21 cellular contexts compared by ENCODE assay signal in the genomic region with DNA sequence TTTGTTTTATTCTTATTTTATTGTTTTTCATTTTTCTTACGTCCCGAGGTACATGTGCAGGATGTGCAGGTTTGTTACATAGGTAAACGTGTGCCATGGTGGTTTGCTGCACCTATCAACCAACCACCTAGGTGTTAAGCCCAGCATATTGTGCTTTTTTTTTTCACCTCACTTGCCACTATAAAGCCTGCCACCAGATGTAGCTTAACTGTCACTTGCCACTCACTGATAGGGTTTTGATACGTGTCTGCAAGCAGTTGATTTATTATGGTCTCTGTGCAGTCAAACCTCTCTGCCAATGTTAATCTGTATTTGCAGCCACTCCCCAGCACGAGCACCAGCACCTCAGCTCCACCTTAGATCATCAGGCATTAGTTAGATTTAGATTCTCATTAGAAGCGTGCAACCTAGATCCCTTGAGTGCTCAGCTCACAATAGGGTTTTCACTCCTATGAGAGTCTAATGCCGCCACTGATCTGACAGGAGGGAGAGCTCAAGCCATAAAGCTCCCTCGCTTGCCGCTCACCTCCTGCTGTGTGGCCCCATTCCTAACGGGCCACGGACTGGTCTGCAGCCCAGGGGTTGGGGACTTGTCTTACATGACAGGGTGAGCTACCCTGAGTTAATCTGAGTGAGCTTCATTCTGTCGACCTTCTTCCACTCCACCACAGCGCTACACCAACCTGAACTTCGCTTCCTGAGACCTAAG. TPM values are rescaled to one million over a fixed set of nuclear protein-coding genes. Genes with fewer than 3 reads are reported as not detected.
DNase-seq lines count a peak whose midpoint lies in the region; ATAC-seq, FAIRE-seq and TF ChIP-seq lines count a peak whose summit lies in the region.
"Had no signal": no experiment of that assay in that cellular context is flagged by ENCODE, and none has a peak within 500 bp of the region (broad histone marks: within the 10 kb centered on the region; RNA-seq: fewer than 3 reads in every experiment).

No MANE protein-coding gene starts in this region.

- 41 to 72% (median 54%) methylated on average over 14 of the region's 14 CpGs for WGBS in small intestine, 3 donors

- ATAC-seq in WTC11: no peak
- ATAC-seq: Panc1 had no signal

- intact Hi-C loops in activated T-helper 1 cell treated with anti-CD3 and anti-CD28 coated beads, Interleukin-12 subunit alpha, Interleukin-12 subunit beta, Interleukin-2, Interleukin-4 antibody, amounts not matched to agents 30 ng/mL and 10 ng/mL and 1 ng/mL, durations not matched to agents 14 hours and 24 hours and 36 hours (cut with micrococcal nuclease): no loop called here

- no peak overlapping the region for H3K27ac ChIP-seq in small intestine (ENCODE audit: low read depth in 1 of 2, low read length in 1 of 2)
- H3K27ac ChIP-seq: left lung, uterus had no signal

- no peaks in the 10 kb centered on the region for H3K27me3 Mint-ChIP-seq in activated naive CD4-positive, alpha-beta T cell treated with anti-CD3 and anti-CD28 coated beads, Interleukin-2, amount 50 U/mL, for 24 hours
- peaks cover 6% of the 10 kb centered on the region for H3K27me3 Mint-ChIP-seq in activated naive CD4-positive, alpha-beta T cell treated with anti-CD3 and anti-CD28 coated beads, Interleukin-2, amount 10 ng/mL, durations not matched to agents 7 days and 5 days
- H3K27me3 Mint-ChIP-seq in activated T-helper 1 cell treated with anti-CD3 and anti-CD28 coated beads, Interleukin-12 subunit alpha, Interleukin-12 subunit beta, Interleukin-2, Interleukin-4 antibody, amounts not matched to agents 30 ng/mL and 10 ng/mL and 1 ng/mL, durations not matched to agents 14 hours and 24 hours and 36 hours (ENCODE audit: insufficient read depth): peaks cover 5% of the 10 kb centered on the region
- H3K27me3 Mint-ChIP-seq in WTC11 (ENCODE audit: low read depth): no peaks in the 10 kb centered on the region; the same call in 1 of the 2 replicates

- H3K4me1 Mint-ChIP-seq in activated naive CD4-positive, alpha-beta T cell treated with anti-CD3 and anti-CD28 coated beads, Interleukin-2, amount 50 U/mL, for 24 hours: peaks cover 72% of the 10 kb centered on the region
- H3K4me1 Mint-ChIP-seq in activated naive CD4-positive, alpha-beta T cell treated with anti-CD3 and anti-CD28 coated beads, Interleukin-2, amount 10 ng/mL, durations not matched to agents 7 days and 5 days: peaks cover 44% of the 10 kb centered on the region
- H3K4me1 Mint-ChIP-seq in activated T-helper 1 cell treated with anti-CD3 and anti-CD28 coated beads, Interleukin-12 subunit alpha, Interleukin-12 subunit beta, Interleukin-2, Interleukin-4 antibody, amounts not matched to agents 30 ng/mL and 10 ng/mL and 1 ng/mL, durations not matched to agents 14 hours and 24 hours and 36 hours (ENCODE audit: low read depth): peaks cover 44% of the 10 kb centered on the region
- H3K4me1 Mint-ChIP-seq in WTC11: no peaks in the 10 kb centered on the region

- CTCF ChIA-PET in activated naive CD4-positive, alpha-beta T cell treated with anti-CD3 and anti-CD28 coated beads, Interleukin-2, amount 10 ng/mL, durations not matched to agents 7 days and 5 days (lab: Charles Lee): interaction anchor here (0.6 to 1.4 kb wide), 5 partner anchors 8 to 200 kb away, joined by 3 to 6 read pairs (median 4); no protein-coding TSS in a partner anchor
- CTCF ChIA-PET in WTC11 (lab: Charles Lee): interaction anchor here (0.6 to 1.1 kb wide), 4 partner anchors 37 to 108 kb away, joined by 4 read pairs; no protein-coding TSS in a partner anchor

- no peak for FAIRE-seq in small intestine (lab: Jason Lieb, UNC)

- no peaks in the 10 kb centered on the region for H3K9me3 ChIP-seq in small intestine (ENCODE audit: control insufficient read depth, low read depth)
- H3K9me3 ChIP-seq: left lung, spleen, uterus had no signal

- DNase-seq in activated naive CD4-positive, alpha-beta T cell treated with anti-CD3 and anti-CD28 coated beads, Interleukin-2, amount 10 ng/mL, durations not matched to agents 7 days and 5 days: no peak
- DNase-seq in NCI-H82 (lab: John Stamatoyannopoulos, UW) (peak; percentile 93), small intestine (peak; percentile 53), WTC11 (ENCODE audit: low spot score) (no peak)
- DNase-seq in central memory CD4-positive, alpha-beta T cell: peak; percentile 10
- DNase-seq in stimulated activated CD8-positive, alpha-beta memory T cell treated with anti-CD3 and anti-CD28 coated beads, Interleukin-4, amount 100 ng/mL, for 48 hours: no peak
- no peak for DNase-seq in activated T-helper 1 cell treated with anti-CD3 and anti-CD28 coated beads, Interleukin-12 subunit alpha, Interleukin-12 subunit beta, Interleukin-2, Interleukin-4 antibody, amounts not matched to agents 30 ng/mL and 10 ng/mL and 1 ng/mL, durations not matched to agents 14 hours and 24 hours and 36 hours (ENCODE audit: low spot score)
- DNase-seq: activated gamma-delta T cell; aorta; effector memory CD4-positive, alpha-beta T cell; Kasumi-1; left lung; NCI-H1105 treated with DMSO at 0.1 percent for 48 hours; NCI-H2171; NCI-H774; spleen; stimulated activated CD4-positive, alpha-beta T cell treated with anti-CD3 and anti-CD28 coated beads, Interleukin-4, amount 100 ng/mL, for 4 hours; substantia nigra; uterus had no signal

- POLR2A ChIA-PET in WTC11 (lab: Charles Lee): interaction anchor here (0.6 to 0.7 kb wide), 2 partner anchors 17 to 88 kb away, joined by 3 read pairs; no protein-coding TSS in a partner anchor

- peak overlapping the region; percentile 8 for H3K4me3 Mint-ChIP-seq in activated naive CD4-positive, alpha-beta T cell treated with anti-CD3 and anti-CD28 coated beads, Interleukin-2, amount 50 U/mL, for 24 hours
- H3K4me3 Mint-ChIP-seq in activated naive CD4-positive, alpha-beta T cell treated with anti-CD3 and anti-CD28 coated beads, Interleukin-2, amount 10 ng/mL, durations not matched to agents 7 days and 5 days: no peak overlapping the region
- H3K4me3 Mint-ChIP-seq in activated T-helper 1 cell treated with anti-CD3 and anti-CD28 coated beads, Interleukin-12 subunit alpha, Interleukin-12 subunit beta, Interleukin-2, Interleukin-4 antibody, amounts not matched to agents 30 ng/mL and 10 ng/mL and 1 ng/mL, durations not matched to agents 14 hours and 24 hours and 36 hours: no peak overlapping the region
- no peak overlapping the region for H3K4me3 Mint-ChIP-seq in WTC11

- no peak overlapping the region for H3K27ac Mint-ChIP-seq in activated naive CD4-positive, alpha-beta T cell treated with anti-CD3 and anti-CD28 coated beads, Interleukin-2, amount 50 U/mL, for 24 hours
- no peak overlapping the region for H3K27ac Mint-ChIP-seq in activated naive CD4-positive, alpha-beta T cell treated with anti-CD3 and anti-CD28 coated beads, Interleukin-2, amount 10 ng/mL, durations not matched to agents 7 days and 5 days
- no peak overlapping the region for H3K27ac Mint-ChIP-seq in activated T-helper 1 cell treated with anti-CD3 and anti-CD28 coated beads, Interleukin-12 subunit alpha, Interleukin-12 subunit beta, Interleukin-2, Interleukin-4 antibody, amounts not matched to agents 30 ng/mL and 10 ng/mL and 1 ng/mL, durations not matched to agents 14 hours and 24 hours and 36 hours
- no peak overlapping the region for H3K27ac Mint-ChIP-seq in WTC11

- no peaks in the 10 kb centered on the region for H3K9me3 Mint-ChIP-seq in activated naive CD4-positive, alpha-beta T cell treated with anti-CD3 and anti-CD28 coated beads, Interleukin-2, amount 50 U/mL, for 24 hours
- H3K9me3 Mint-ChIP-seq in activated naive CD4-positive, alpha-beta T cell treated with anti-CD3 and anti-CD28 coated beads, Interleukin-2, amount 10 ng/mL, durations not matched to agents 7 days and 5 days: no peaks in the 10 kb centered on the region
- no peaks in the 10 kb centered on the region for H3K9me3 Mint-ChIP-seq in activated T-helper 1 cell treated with anti-CD3 and anti-CD28 coated beads, Interleukin-12 subunit alpha, Interleukin-12 subunit beta, Interleukin-2, Interleukin-4 antibody, amounts not matched to agents 30 ng/mL and 10 ng/mL and 1 ng/mL, durations not matched to agents 14 hours and 24 hours and 36 hours
- peaks cover 17% of the 10 kb centered on the region for H3K9me3 Mint-ChIP-seq in WTC11

- TF ChIP-seq CTCF in WTC11 (IDR thresholded peaks at IDR 0.05): no peak

- no peaks in the 10 kb centered on the region for H3K36me3 Mint-ChIP-seq in activated naive CD4-positive, alpha-beta T cell treated with anti-CD3 and anti-CD28 coated beads, Interleukin-2, amount 50 U/mL, for 24 hours
- H3K36me3 Mint-ChIP-seq in activated naive CD4-positive, alpha-beta T cell treated with anti-CD3 and anti-CD28 coated beads, Interleukin-2, amount 10 ng/mL, durations not matched to agents 7 days and 5 days: no peaks in the 10 kb centered on the region
- no peaks in the 10 kb centered on the region for H3K36me3 Mint-ChIP-seq in activated T-helper 1 cell treated with anti-CD3 and anti-CD28 coated beads, Interleukin-12 subunit alpha, Interleukin-12 subunit beta, Interleukin-2, Interleukin-4 antibody, amounts not matched to agents 30 ng/mL and 10 ng/mL and 1 ng/mL, durations not matched to agents 14 hours and 24 hours and 36 hours (ENCODE audit: low read depth)
- no peaks in the 10 kb centered on the region; the same call in 1 of the 2 replicates for H3K36me3 Mint-ChIP-seq in WTC11

- peaks cover 0 to 6% of the 10 kb centered on the region in 2 donors for H3K4me1 ChIP-seq in small intestine (ENCODE audit: control insufficient read depth in 2 of 2, insufficient read depth in 1 of 2, low read depth in 1 of 2, low read length in 1 of 2)
- H3K4me1 ChIP-seq: uterus had no signal

- H3K27me3 ChIP-seq in small intestine (ENCODE audit: control insufficient read depth in 2 of 2, insufficient read depth in 2 of 2, low read length in 2 of 2): no peaks in the 10 kb centered on the region
- H3K27me3 ChIP-seq: left lung, spleen, uterus had no signal

- no peaks in the 10 kb centered on the region for H3K36me3 ChIP-seq in small intestine (ENCODE audit: control insufficient read depth in 2 of 2, insufficient read depth in 2 of 2, low read length in 2 of 2)
- H3K36me3 ChIP-seq: left lung, spleen, uterus had no signal

- no peak overlapping the region for H3K4me3 ChIP-seq in small intestine (ENCODE audit: low read depth in 1 of 2, low read length in 2 of 2)
- H3K4me3 ChIP-seq: left lung, spleen, uterus had no signal

RNA-seq across cellular contexts. Expression of gene ABCG1, which starts 17.9 kb away (rescaled TPM):
- polyA plus RNA-seq in small intestine: 10 to 100 TPM; 12.4 to 46.5 (median 30.0) TPM
- total RNA-seq in activated T-helper 1 cell treated with anti-CD3 and anti-CD28 coated beads, Interleukin-12 subunit alpha, Interleukin-12 subunit beta, Interleukin-2, Interleukin-4 antibody, amounts not matched to agents 30 ng/mL and 10 ng/mL and 1 ng/mL, durations not matched to agents 14 hours and 24 hours and 36 hours: 9.3 and 10.2 TPM in 2 replicates
- 2.9 to 4.0 TPM (median 3.7 TPM) in 3 replicates for total RNA-seq in WTC11 (2021)

Comparison
In these comparisons a context has a peak if more than half of its experiments do, and no peak if none do; other contexts are left out.
1. DNase-seq: peak in NCI-H82 (single experiment), central memory CD4-positive, alpha-beta T cell (single experiment) and small intestine (single experiment); none in activated naive CD4-positive, alpha-beta T cell treated with anti-CD3 and anti-CD28 coated beads, Interleukin-2, amount 10 ng/mL, durations not matched to agents 7 days and 5 days (single experiment), stimulated activated CD8-positive, alpha-beta memory T cell treated with anti-CD3 and anti-CD28 coated beads, Interleukin-4, amount 100 ng/mL, for 48 hours (single experiment), activated T-helper 1 cell treated with anti-CD3 and anti-CD28 coated beads, Interleukin-12 subunit alpha, Interleukin-12 subunit beta, Interleukin-2, Interleukin-4 antibody, amounts not matched to agents 30 ng/mL and 10 ng/mL and 1 ng/mL, durations not matched to agents 14 hours and 24 hours and 36 hours (single experiment) and WTC11 (single experiment).